In genomic region chr3:33858131-33858530, GRCh38 we compare ENCODE assay signal across 15 cellular contexts. TPM values are rescaled to one million over a fixed set of nuclear protein-coding genes. Genes with fewer than 3 reads are reported as not detected.
DNase-seq lines count a peak whose midpoint lies in the region; ATAC-seq and TF ChIP-seq lines count a peak whose summit lies in the region.
"Had no signal": no experiment of that assay in that cellular context is flagged by ENCODE, and none has a peak within 500 bp of the region (broad histone marks: within the 10 kb centered on the region; RNA-seq: fewer than 3 reads in every experiment).

No MANE protein-coding gene starts in this region.

- H3K9me3 ChIP-seq in PC-3 (ENCODE audit: low read length): no peaks in the 10 kb centered on the region
- no peaks in the 10 kb centered on the region for H3K9me3 ChIP-seq in uterus
- no peaks in the 10 kb centered on the region for H3K9me3 ChIP-seq in MM.1S (replicated peaks; ENCODE audit: insufficient read depth, low read length)
- H3K9me3 ChIP-seq: HAP-1, Peyer's patch had no signal

- POLR2A ChIA-PET in PC-3 (lab: Charles Lee; ENCODE audit: unreplicated experiment): no interaction called here

- CTCF ChIA-PET in PC-3 (lab: Charles Lee): interaction anchor here (0.6 kb wide), 1 partner anchor 153 kb away, joined by 3 read pairs; no protein-coding TSS in a partner anchor

- H3K27ac ChIP-seq in PC-3 (ENCODE audit: low read length): no peak overlapping the region
- no peak overlapping the region for H3K27ac ChIP-seq in uterus
- H3K27ac ChIP-seq in MM.1S (ENCODE audit: low read length): no peak overlapping the region
- H3K27ac ChIP-seq: Peyer's patch had no signal

- H3K4me2 ChIP-seq in PC-3 (ENCODE audit: low read length) (no peak overlapping the region), MM.1S (ENCODE audit: low read depth, low read length) (no peak overlapping the region)

- H3K9me2 ChIP-seq in PC-3 (replicated peaks; ENCODE audit: low read length): no peaks in the 10 kb centered on the region
- no peaks in the 10 kb centered on the region for H3K9me2 ChIP-seq in MM.1S (replicated peaks; ENCODE audit: insufficient read depth, low read length)

- TF ChIP-seq CTCF in PC-3 (conservative IDR thresholded peaks at IDR 0.05; ENCODE audit: low read depth, low read length) (no peak), fibroblast of mammary gland (conservative IDR thresholded peaks at IDR 0.05; ENCODE audit: control insufficient read depth, insufficient read depth, low read depth, low read length) (no peak), uterus (IDR thresholded peaks at IDR 0.05) (no peak), MM.1S (IDR thresholded peaks at IDR 0.05; ENCODE audit: low read length) (no peak)

- H4K20me1 ChIP-seq in PC-3 (ENCODE audit: low read length) (no peaks in the 10 kb centered on the region), MM.1S (ENCODE audit: insufficient read depth, low read length) (no peaks in the 10 kb centered on the region)

- H3K4me3 ChIP-seq in PC-3 (ENCODE audit: low read length) (no peak overlapping the region), fibroblast of mammary gland (ENCODE audit: control insufficient read depth, low read depth, low read length) (no peak overlapping the region), uterus (no peak overlapping the region), MM.1S (ENCODE audit: low read length) (no peak overlapping the region)
- H3K4me3 ChIP-seq: HAP-1, Peyer's patch had no signal

- no peak overlapping the region for H3K9ac ChIP-seq in PC-3 (ENCODE audit: low read length)
- no peak overlapping the region for H3K9ac ChIP-seq in MM.1S (ENCODE audit: low read length)

- no peaks in the 10 kb centered on the region for H3F3A ChIP-seq in PC-3 (ENCODE audit: low read length, unreplicated experiment)
- H3F3A ChIP-seq in MM.1S (ENCODE audit: insufficient read depth, low read length): no peaks in the 10 kb centered on the region; the same call in 1 of the 2 replicates

- BruUV-seq in PC-3 (replicated peaks; lab: Mats Ljungman, UMichigan): no TSS peak

- peaks cover 24% of the 10 kb centered on the region for H3K36me3 ChIP-seq in PC-3 (ENCODE audit: low read depth, low read length)
- H3K36me3 ChIP-seq in uterus: no peaks in the 10 kb centered on the region
- H3K36me3 ChIP-seq in MM.1S (replicated peaks; ENCODE audit: insufficient read depth, low read length): 0 out of 2 replicates have a peak, but pooled peaks cover 5% of the 10 kb centered on the region

- intact Hi-C loops in PC-3 (cut with micrococcal nuclease) (loop anchor here (5.0 kb wide), 1 partner anchor 56 kb away; no protein-coding TSS in a partner anchor), uterus (cut with DNase I; ENCODE audit: low total_unique reads) (no loop called here)

- no peaks in the 10 kb centered on the region for H3K27me3 ChIP-seq in PC-3 (ENCODE audit: low read length)
- no peaks in the 10 kb centered on the region for H3K27me3 ChIP-seq in uterus
- no peaks in the 10 kb centered on the region for H3K27me3 ChIP-seq in MM.1S (replicated peaks; ENCODE audit: insufficient read depth, low read length)
- H3K27me3 ChIP-seq: Peyer's patch had no signal

- no peak for TF ChIP-seq POLR2A in uterus (IDR thresholded peaks at IDR 0.05)

- H2AFZ ChIP-seq in PC-3 (ENCODE audit: low read length) (no peak overlapping the region), MM.1S (ENCODE audit: low read length) (no peak overlapping the region)

- 0 out of 2 replicates have a peak, but pooled peaks have one; percentile 18 for ATAC-seq in PC-3
- ATAC-seq: SK-N-SH treated with all-trans-retinoic acid at 6 μM for 48 hours had no signal

- H3K4me1 ChIP-seq in PC-3 (ENCODE audit: insufficient read depth, low read length): peaks cover 26% of the 10 kb centered on the region
- H3K4me1 ChIP-seq in uterus: no peaks in the 10 kb centered on the region
- H3K4me1 ChIP-seq in MM.1S (ENCODE audit: low read length): peaks cover 8% of the 10 kb centered on the region; the same call in 1 of the 2 replicates
- H3K4me1 ChIP-seq: Peyer's patch had no signal

- H3K79me2 ChIP-seq in PC-3 (ENCODE audit: low read length) (no peaks in the 10 kb centered on the region), MM.1S (ENCODE audit: low read length) (no peaks in the 10 kb centered on the region)

- DNase-seq in EL (peak; percentile 23), PC-3 (peak; percentile 27), fibroblast of mammary gland (ENCODE audit: low read depth) (peak; percentile 50), renal cortical epithelial cell (ENCODE audit: low read depth) (peak; percentile 19), NCI-H2171 (lab: John Stamatoyannopoulos, UW) (no peak), uterus (no peak), MM.1S (no peak)
- DNase-seq: COR-L47, NCI-H146, NCI-H2081 treated with DMSO at 0.1 percent for 48 hours, NCI-H524, Peyer's patch, Right ventricle myocardium superior had no signal

RNA-seq across cellular contexts. Expression of gene PDCD6IP, which starts 59.7 kb away (rescaled TPM):
- total RNA-seq in PC-3 (2014; rRNA removed) (185 and 266 TPM in 2 replicates), renal cortical epithelial cell (259 and 370 TPM in 2 replicates), uterus (100 to 1,000 TPM in 3 of 4 donors, 10 to 100 TPM in 1; 74.3 to 317 (median 164) TPM)

Comparison
In these comparisons a context has a peak if more than half of its experiments do, and no peak if none do; other contexts are left out.
1. DNase-seq: peak in EL (single experiment), PC-3 (single experiment), fibroblast of mammary gland (single experiment) and renal cortical epithelial cell (single experiment); none in NCI-H2171 (single experiment), uterus (0 of 2) and MM.1S (single experiment).